In genomic region chr2:191860760-191861466, GRCh38 we compare ENCODE assay signal across 26 cellular contexts. TPM values are rescaled to one million over a fixed set of nuclear protein-coding genes. Genes with fewer than 3 reads are reported as not detected.
"Had no signal": no experiment of that assay in that cellular context is flagged by ENCODE, and none has a peak within 500 bp of the region (broad histone marks: within the 10 kb centered on the region; RNA-seq: fewer than 3 reads in every experiment).

No MANE protein-coding gene starts in this region.

- H3K4me3 ChIP-seq: psoas muscle, smooth muscle cell, testis had no signal

- H3K27me3 Mint-ChIP-seq: activated CD4-positive, alpha-beta T cell treated with anti-CD3 and anti-CD28 coated beads, Interleukin-2, amount 10 ng/mL, durations not matched to agents 7 days and 5 days; activated naive CD8-positive, alpha-beta T cell treated with anti-CD3 and anti-CD28 coated beads, Interleukin-2, amount 50 U/mL, for 24 hours; type B pancreatic cell had no signal

- H3K9me3 ChIP-seq: psoas muscle, testis had no signal

- H3K27ac Mint-ChIP-seq: activated CD4-positive, alpha-beta T cell treated with anti-CD3 and anti-CD28 coated beads, Interleukin-2, amount 10 ng/mL, durations not matched to agents 7 days and 5 days; activated CD8-positive, alpha-beta T cell treated with anti-CD3 and anti-CD28 coated beads, Interleukin-2, amount 10 ng/mL, durations not matched to agents 7 days and 5 days; activated naive CD4-positive, alpha-beta T cell treated with anti-CD3 and anti-CD28 coated beads, Interleukin-2, amount 10 ng/mL, durations not matched to agents 7 days and 5 days; activated naive CD8-positive, alpha-beta T cell treated with anti-CD3 and anti-CD28 coated beads, Interleukin-2, amount 50 U/mL, for 24 hours; endodermal cell; natural killer cell; stimulated activated naive CD8-positive, alpha-beta T cell treated with anti-CD3 and anti-CD28 coated beads, Interleukin-15, amount 100 ng/mL, for 72 hours; type B pancreatic cell had no signal

- H3K9me3 Mint-ChIP-seq: activated CD4-positive, alpha-beta T cell treated with anti-CD3 and anti-CD28 coated beads, Interleukin-2, amount 10 ng/mL, durations not matched to agents 7 days and 5 days; activated naive CD4-positive, alpha-beta T cell treated with anti-CD3 and anti-CD28 coated beads, Interleukin-2, amount 10 ng/mL, durations not matched to agents 7 days and 5 days; activated naive CD8-positive, alpha-beta T cell treated with anti-CD3 and anti-CD28 coated beads, Interleukin-2, amount 50 U/mL, for 24 hours; activated T-cell treated with anti-CD3 and anti-CD28 coated beads, Interleukin-2, amount 50 U/mL, for 4 hours; natural killer cell; stimulated activated naive CD8-positive, alpha-beta T cell treated with anti-CD3 and anti-CD28 coated beads, Interleukin-15, amount 100 ng/mL, for 72 hours had no signal

- H3K36me3 ChIP-seq: brain microvascular endothelial cell had no signal

- H3K4me1 ChIP-seq: psoas muscle had no signal

- H3K27me3 ChIP-seq: brain microvascular endothelial cell, dorsolateral prefrontal cortex, testis had no signal

- H3K4me2 ChIP-seq: smooth muscle cell had no signal

- H3K36me3 Mint-ChIP-seq: activated naive CD4-positive, alpha-beta T cell treated with anti-CD3 and anti-CD28 coated beads, Interleukin-2, amount 10 ng/mL, durations not matched to agents 7 days and 5 days; natural killer cell had no signal

- DNase-seq: activated CD4-positive, alpha-beta T cell treated with anti-CD3 and anti-CD28 coated beads, Interleukin-2, amount 10 ng/mL, durations not matched to agents 7 days and 5 days; activated CD8-positive, alpha-beta memory T cell treated with anti-CD3 and anti-CD28 coated beads, Interleukin-2, amount 50 U/mL, for 4 hours; activated CD8-positive, alpha-beta T cell treated with anti-CD3 and anti-CD28 coated beads, Interleukin-2, amount 10 ng/mL, durations not matched to agents 7 days and 5 days; activated effector memory CD4-positive, alpha-beta T cell treated with Interleukin-2 at 50 U/mL for 16 hours; activated naive CD4-positive, alpha-beta T cell treated with anti-CD3 and anti-CD28 coated beads, Interleukin-2, amount 10 ng/mL, durations not matched to agents 7 days and 5 days; activated naive CD8-positive, alpha-beta T cell treated with anti-CD3 and anti-CD28 coated beads, Interleukin-2, amount 50 U/mL, for 24 hours; activated T-cell treated with anti-CD3 and anti-CD28 coated beads, Interleukin-2, amount 50 U/mL, for 4 hours; aorta; brain microvascular endothelial cell; central memory CD4-positive, alpha-beta T cell; dorsolateral prefrontal cortex; endodermal cell; foreskin fibroblast; left ventricle myocardium superior; mesendoderm; natural killer cell; psoas muscle; stimulated activated CD4-positive, alpha-beta T cell treated with anti-CD3 and anti-CD28 coated beads, Interleukin-4, amount 100 ng/mL, for 1 hour; stimulated activated naive CD8-positive, alpha-beta T cell treated with anti-CD3 and anti-CD28 coated beads, Interleukin-15, amount 100 ng/mL, for 72 hours; T1000; testis had no signal

- ATAC-seq: activated CD8-positive, alpha-beta T cell treated with anti-CD3 and anti-CD28 coated beads, Interleukin-2, amount 10 ng/mL, durations not matched to agents 7 days and 5 days; activated naive CD8-positive, alpha-beta T cell treated with anti-CD3 and anti-CD28 coated beads, Interleukin-2, amount 50 U/mL, for 24 hours; activated T-cell treated with anti-CD3 and anti-CD28 coated beads, Interleukin-2, amount 50 U/mL, for 4 hours; left ventricle myocardium superior; natural killer cell; psoas muscle; sciatic nerve; stimulated activated naive CD8-positive, alpha-beta T cell treated with anti-CD3 and anti-CD28 coated beads, Interleukin-15, amount 100 ng/mL, for 72 hours had no signal

- H3K4me1 Mint-ChIP-seq: activated CD4-positive, alpha-beta T cell treated with anti-CD3 and anti-CD28 coated beads, Interleukin-2, amount 10 ng/mL, durations not matched to agents 7 days and 5 days; activated naive CD4-positive, alpha-beta T cell treated with anti-CD3 and anti-CD28 coated beads, Interleukin-2, amount 10 ng/mL, durations not matched to agents 7 days and 5 days; activated naive CD8-positive, alpha-beta T cell treated with anti-CD3 and anti-CD28 coated beads, Interleukin-2, amount 50 U/mL, for 24 hours; endodermal cell; natural killer cell; stimulated activated naive CD8-positive, alpha-beta T cell treated with anti-CD3 and anti-CD28 coated beads, Interleukin-15, amount 100 ng/mL, for 72 hours had no signal

- H3K27ac ChIP-seq: brain microvascular endothelial cell, epithelial cell of prostate, psoas muscle, testis had no signal

- H3K4me3 Mint-ChIP-seq: activated CD4-positive, alpha-beta T cell treated with anti-CD3 and anti-CD28 coated beads, Interleukin-2, amount 10 ng/mL, durations not matched to agents 7 days and 5 days; activated CD8-positive, alpha-beta T cell treated with anti-CD3 and anti-CD28 coated beads, Interleukin-2, amount 10 ng/mL, durations not matched to agents 7 days and 5 days; activated naive CD4-positive, alpha-beta T cell treated with anti-CD3 and anti-CD28 coated beads, Interleukin-2, amount 10 ng/mL, durations not matched to agents 7 days and 5 days; activated naive CD8-positive, alpha-beta T cell treated with anti-CD3 and anti-CD28 coated beads, Interleukin-2, amount 50 U/mL, for 24 hours; activated T-cell treated with anti-CD3 and anti-CD28 coated beads, Interleukin-2, amount 50 U/mL, for 4 hours; endodermal cell; natural killer cell; stimulated activated naive CD8-positive, alpha-beta T cell treated with anti-CD3 and anti-CD28 coated beads, Interleukin-15, amount 100 ng/mL, for 72 hours; type B pancreatic cell had no signal

RNA-seq across cellular contexts. Expression of gene CAVIN2, which starts 14.0 kb away (rescaled TPM):
- total RNA-seq: activated CD4-positive, alpha-beta T cell treated with anti-CD3 and anti-CD28 coated beads, Interleukin-2, amount 10 ng/mL, durations not matched to agents 7 days and 5 days; activated CD8-positive, alpha-beta T cell treated with anti-CD3 and anti-CD28 coated beads, Interleukin-2, amount 10 ng/mL, durations not matched to agents 7 days and 5 days; endodermal cell; T-helper 1 cell treated with Interleukin-12 subunit alpha and Interleukin-12 subunit beta and Interleukin-4 antibody, amounts not matched to agents 30 ng/mL and 1 ng/mL, for 36 hours had no signal
- polyA plus RNA-seq: smooth muscle cell had no signal
